In the genomic region with DNA sequence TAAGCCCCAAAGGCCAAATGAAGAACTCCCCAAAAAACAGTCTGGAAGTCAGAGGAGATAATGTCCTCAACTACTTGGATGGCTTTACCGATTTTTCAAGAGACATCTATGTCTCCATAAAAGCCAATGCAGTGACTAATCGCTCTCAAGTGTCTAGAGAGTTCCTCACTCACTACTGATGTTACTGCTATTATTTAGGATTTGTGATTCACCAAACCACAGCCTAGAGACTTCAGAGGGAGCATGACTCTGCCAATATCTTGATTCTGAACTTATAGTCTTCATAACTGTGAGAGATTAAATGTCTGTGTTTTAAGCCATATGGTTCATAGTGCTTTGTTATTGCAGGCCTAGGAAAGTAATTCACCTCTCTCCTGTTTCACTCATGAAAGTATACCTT, we compare ENCODE assay signal across 15 cellular contexts.
A peak's percentile ranks its signal among the peaks of the same experiment; 100 is the strongest.
DNase-seq lines count a peak whose midpoint lies in the region; ATAC-seq, FAIRE-seq and TF ChIP-seq lines count a peak whose summit lies in the region.
"Had no signal": no experiment of that assay in that cellular context is flagged by ENCODE, and none has a peak within 500 bp of the region (broad histone marks: within the 10 kb centered on the region; RNA-seq: fewer than 3 reads in every experiment).

No MANE protein-coding gene starts in this region.

- H3K4me1 Mint-ChIP-seq in activated T-helper 2 cell treated with anti-CD3 and anti-CD28 coated beads, Interferon-gamma antibody, Interleukin-2, Interleukin-4, amounts not matched to agents 10 μg/mL and 5 μg/mL and 100 μg/mL, durations not matched to agents 14 hours and 24 hours and 36 hours (ENCODE audit: low read depth): no peaks in the 10 kb centered on the region
- H3K4me1 Mint-ChIP-seq: activated naive CD8-positive, alpha-beta T cell treated with anti-CD3 and anti-CD28 coated beads, Interleukin-2, amount 10 ng/mL, durations not matched to agents 7 days and 5 days; nephron progenitor cell; stimulated activated naive B cell treated with anti-CD40 and anti-IgM and Interleukin-4, amounts not matched to agents 10 μg/mL and 1 μg/mL and 100 μg/mL, for 72 hours had no signal

- peak; percentile 72 for FAIRE-seq in urothelium cell line (lab: Jason Lieb, UNC)
- FAIRE-seq: HepG2 had no signal

- peaks cover 1% of the 10 kb centered on the region for H3K27me3 Mint-ChIP-seq in activated T-helper 2 cell treated with anti-CD3 and anti-CD28 coated beads, Interferon-gamma antibody, Interleukin-2, Interleukin-4, amounts not matched to agents 10 μg/mL and 5 μg/mL and 100 μg/mL, durations not matched to agents 14 hours and 24 hours and 36 hours (ENCODE audit: low read depth)

- ATAC-seq in GM21528 (IDR thresholded peaks at IDR 0.05; ENCODE audit: low FRiP score, unreplicated experiment): no peak
- ATAC-seq: HepG2; lower lobe of right lung; stimulated activated naive B cell treated with anti-CD40 and anti-IgM and Interleukin-4, amounts not matched to agents 10 μg/mL and 1 μg/mL and 100 μg/mL, for 72 hours had no signal

- intact Hi-C loops in activated T-helper 2 cell treated with anti-CD3 and anti-CD28 coated beads, Interferon-gamma antibody, Interleukin-2, Interleukin-4, amounts not matched to agents 10 μg/mL and 5 μg/mL and 100 μg/mL, durations not matched to agents 14 hours and 24 hours and 36 hours (cut with micrococcal nuclease): no loop called here

- H3K4me3 ChIP-seq in fibroblast of lung (replicated peaks in 1 of 4; ENCODE audit: control extremely low read depth in 1 of 4, insufficient read depth in 1 of 4, low read depth in 3 of 4, low read length in 4 of 4): no peak overlapping the region
- H3K4me3 ChIP-seq: colonic mucosa, lower lobe of right lung had no signal

- POLR2A ChIA-PET in RWPE1 (lab: Yijun Ruan, JAX; ENCODE audit: low non-redundant PET): no interaction called here

- H3K36me3 ChIP-seq in fibroblast of lung (ENCODE audit: control insufficient read depth, insufficient read depth, low read length): no peaks in the 10 kb centered on the region
- H3K36me3 ChIP-seq: colonic mucosa, lower lobe of right lung had no signal

- H4K20me1 ChIP-seq in fibroblast of lung (ENCODE audit: control insufficient read depth, extremely low read depth, insufficient read depth, low read length): no peaks in the 10 kb centered on the region

- H3K9me3 Mint-ChIP-seq in activated T-helper 2 cell treated with anti-CD3 and anti-CD28 coated beads, Interferon-gamma antibody, Interleukin-2, Interleukin-4, amounts not matched to agents 10 μg/mL and 5 μg/mL and 100 μg/mL, durations not matched to agents 14 hours and 24 hours and 36 hours: no peaks in the 10 kb centered on the region
- H3K9me3 Mint-ChIP-seq: activated naive CD8-positive, alpha-beta T cell treated with anti-CD3 and anti-CD28 coated beads, Interleukin-2, amount 10 ng/mL, durations not matched to agents 7 days and 5 days had no signal

- H3K9me3 ChIP-seq in fibroblast of lung (ENCODE audit: control insufficient read depth, insufficient read depth, low read depth, low read length): no peaks in the 10 kb centered on the region
- H3K9me3 ChIP-seq: colonic mucosa, lower lobe of right lung had no signal

- no peak overlapping the region for H2AFZ ChIP-seq in fibroblast of lung (ENCODE audit: low read length)

- H3K4me3 Mint-ChIP-seq in activated T-helper 2 cell treated with anti-CD3 and anti-CD28 coated beads, Interferon-gamma antibody, Interleukin-2, Interleukin-4, amounts not matched to agents 10 μg/mL and 5 μg/mL and 100 μg/mL, durations not matched to agents 14 hours and 24 hours and 36 hours (ENCODE audit: low read depth): no peak overlapping the region
- H3K4me3 Mint-ChIP-seq: activated naive CD8-positive, alpha-beta T cell treated with anti-CD3 and anti-CD28 coated beads, Interleukin-2, amount 10 ng/mL, durations not matched to agents 7 days and 5 days; nephron progenitor cell; stimulated activated naive B cell treated with anti-CD40 and anti-IgM and Interleukin-4, amounts not matched to agents 10 μg/mL and 1 μg/mL and 100 μg/mL, for 72 hours had no signal

- H3K9ac ChIP-seq in fibroblast of lung (ENCODE audit: insufficient read depth, low read length): no peak overlapping the region

- no peaks in the 10 kb centered on the region for H3K36me3 Mint-ChIP-seq in activated T-helper 2 cell treated with anti-CD3 and anti-CD28 coated beads, Interferon-gamma antibody, Interleukin-2, Interleukin-4, amounts not matched to agents 10 μg/mL and 5 μg/mL and 100 μg/mL, durations not matched to agents 14 hours and 24 hours and 36 hours (ENCODE audit: low read depth)
- H3K36me3 Mint-ChIP-seq: activated naive CD8-positive, alpha-beta T cell treated with anti-CD3 and anti-CD28 coated beads, Interleukin-2, amount 10 ng/mL, durations not matched to agents 7 days and 5 days; stimulated activated naive B cell treated with anti-CD40 and anti-IgM and Interleukin-4, amounts not matched to agents 10 μg/mL and 1 μg/mL and 100 μg/mL, for 72 hours had no signal

- no peak overlapping the region for H3K27ac ChIP-seq in RWPE1
- no peak overlapping the region for H3K27ac ChIP-seq in fibroblast of lung (ENCODE audit: insufficient read depth, low read length)
- H3K27ac ChIP-seq: colonic mucosa, lower lobe of right lung had no signal

- H3K27ac Mint-ChIP-seq in activated T-helper 2 cell treated with anti-CD3 and anti-CD28 coated beads, Interferon-gamma antibody, Interleukin-2, Interleukin-4, amounts not matched to agents 10 μg/mL and 5 μg/mL and 100 μg/mL, durations not matched to agents 14 hours and 24 hours and 36 hours: no peak overlapping the region
- H3K27ac Mint-ChIP-seq: activated naive CD8-positive, alpha-beta T cell treated with anti-CD3 and anti-CD28 coated beads, Interleukin-2, amount 10 ng/mL, durations not matched to agents 7 days and 5 days; nephron progenitor cell; stimulated activated naive B cell treated with anti-CD40 and anti-IgM and Interleukin-4, amounts not matched to agents 10 μg/mL and 1 μg/mL and 100 μg/mL, for 72 hours had no signal

- H3K79me2 ChIP-seq in fibroblast of lung (ENCODE audit: control insufficient read depth, insufficient read depth, low read length): no peaks in the 10 kb centered on the region

- H3K4me2 ChIP-seq in fibroblast of lung (ENCODE audit: extremely low read depth, insufficient read depth, low read length): no peak overlapping the region

- CTCF ChIA-PET in RWPE1 (lab: Yijun Ruan, JAX): no interaction called here

- DNase-seq in H4 (ENCODE audit: low spot score): peak; percentile 64
- peak; percentile 30 for DNase-seq in RWPE1 (ENCODE audit: low spot score)
- peak; percentile 1 to 94 for DNase-seq in fibroblast of lung (ENCODE audit: low read depth in 2 of 2)
- DNase-seq in urothelium cell line (ENCODE audit: low spot score): peak; percentile 80
- no peak for DNase-seq in iPS-NIHi7 (ENCODE audit: extremely low spot score)
- DNase-seq in activated T-helper 2 cell treated with anti-CD3 and anti-CD28 coated beads, Interferon-gamma antibody, Interleukin-2, Interleukin-4, amounts not matched to agents 10 μg/mL and 5 μg/mL and 100 μg/mL, durations not matched to agents 14 hours and 24 hours and 36 hours (ENCODE audit: low spot score): no peak
- DNase-seq: activated naive CD8-positive, alpha-beta T cell treated with anti-CD3 and anti-CD28 coated beads, Interleukin-2, amount 10 ng/mL, durations not matched to agents 7 days and 5 days; colonic mucosa; COR-L47; lower lobe of right lung; NCI-H1105 treated with DMSO at 0.1 percent for 48 hours; nephron progenitor cell; stimulated activated naive B cell treated with anti-CD40 and anti-IgM and Interleukin-4, amounts not matched to agents 10 μg/mL and 1 μg/mL and 100 μg/mL, for 72 hours had no signal

- no peaks in the 10 kb centered on the region for H3K27me3 ChIP-seq in fibroblast of lung (ENCODE audit: control insufficient read depth, insufficient read depth, low read length)
- H3K27me3 ChIP-seq: colonic mucosa had no signal

- H3K4me1 ChIP-seq in fibroblast of lung (ENCODE audit: control insufficient read depth, extremely low read depth, insufficient read depth, low read length): no peaks in the 10 kb centered on the region
- H3K4me1 ChIP-seq: colonic mucosa, lower lobe of right lung had no signal

- TF ChIP-seq CTCF in RWPE1 (conservative IDR thresholded peaks at IDR 0.05; ENCODE audit: low read depth): no peak
- no peak for TF ChIP-seq CTCF in fibroblast of lung (conservative IDR thresholded peaks at IDR 0.05 in 1 of 2, IDR thresholded peaks at IDR 0.05 in 1 of 2; ENCODE audit: low read depth in 1 of 2, low read length in 2 of 2)

Comparison
In these comparisons a context has a peak if more than half of its experiments do, and no peak if none do; other contexts are left out.
1. DNase-seq: peak in H4 (single experiment), RWPE1 (single experiment), fibroblast of lung (2 of 2) and urothelium cell line (single experiment); none in iPS-NIHi7 (single experiment) and activated T-helper 2 cell treated with anti-CD3 and anti-CD28 coated beads, Interferon-gamma antibody, Interleukin-2, Interleukin-4, amounts not matched to agents 10 μg/mL and 5 μg/mL and 100 μg/mL, durations not matched to agents 14 hours and 24 hours and 36 hours (single experiment).